Comparison of ENCODE assay signal across 15 cellular contexts in genomic region chr9:6226696-6227095, GRCh38. TPM values are rescaled to one million over a fixed set of nuclear protein-coding genes. Genes with fewer than 3 reads are reported as not detected.
A peak's percentile ranks its signal among the peaks of the same experiment; 100 is the strongest.
DNase-seq lines count a peak whose midpoint lies in the region; ATAC-seq, FAIRE-seq and TF ChIP-seq lines count a peak whose summit lies in the region.
"Had no signal": no experiment of that assay in that cellular context is flagged by ENCODE, and none has a peak within 500 bp of the region (broad histone marks: within the 10 kb centered on the region; RNA-seq: fewer than 3 reads in every experiment).

No MANE protein-coding gene starts in this region.

- no peak for FAIRE-seq in RCC 7860 (lab: Jason Lieb, UNC)

- peak; percentile 48 for ATAC-seq in Right ventricle myocardium superior (ENCODE audit: poor library complexity)
- no peak for ATAC-seq in HG02884 (IDR thresholded peaks at IDR 0.05; ENCODE audit: unreplicated experiment)
- ATAC-seq: activated CD4-positive, CD25-positive, alpha-beta regulatory T cell treated with anti-CD3 and anti-CD28 coated beads, Interleukin-2, amount 50 U/mL, for 24 hours; activated naive CD8-positive, alpha-beta T cell treated with anti-CD3 and anti-CD28 coated beads, Interleukin-2, amount 50 U/mL, for 24 hours had no signal

- intact Hi-C loops in Right ventricle myocardium superior (cut with DNase I) (no loop called here), cardiac septum (cut with DNase I) (no loop called here)

- DNase-seq in Right ventricle myocardium superior (no peak), cardiac septum (ENCODE audit: low spot score) (no peak), coronary artery (ENCODE audit: low spot score) (no peak), kidney glomerular epithelial cell (lab: John Stamatoyannopoulos, UW) (peak; percentile 6), NCI-H1694 treated with DMSO at 0.1 percent for 48 hours (lab: John Stamatoyannopoulos, UW) (no peak), RCC 7860 (ENCODE audit: low spot score) (no peak), NCI-H2171 treated with DMSO at 0.1 percent for 48 hours (lab: John Stamatoyannopoulos, UW) (no peak)
- DNase-seq: activated naive CD8-positive, alpha-beta T cell treated with anti-CD3 and anti-CD28 coated beads, Interleukin-2, amount 50 U/mL, for 24 hours; COR-L47; effector CD8-positive, alpha-beta T cell; glutamatergic neuron; NCI-H2171 had no signal

- H3K27ac ChIP-seq in coronary artery: peak overlapping the region; percentile 53 to 76
- H3K27ac ChIP-seq: tibial nerve had no signal

- peak overlapping the region; percentile 3 for H3K4me3 ChIP-seq in coronary artery
- H3K4me3 ChIP-seq: tibial nerve had no signal

- no peak for TF ChIP-seq CTCF in coronary artery (IDR thresholded peaks at IDR 0.05)

RNA-seq across cellular contexts. Expression of gene IL33, which starts 11.1 kb away (rescaled TPM):
- total RNA-seq in Right ventricle myocardium superior: 19.1 TPM
- 18.6 TPM for total RNA-seq in cardiac septum
